In genomic region chr14:91244501-91244901, GRCh38 we compare ENCODE assay signal across 8 cellular contexts. TPM values are rescaled to one million over a fixed set of nuclear protein-coding genes. Genes with fewer than 3 reads are reported as not detected.
A peak's percentile ranks its signal among the peaks of the same experiment; 100 is the strongest.
DNase-seq lines count a peak whose midpoint lies in the region; ATAC-seq, FAIRE-seq and TF ChIP-seq lines count a peak whose summit lies in the region.

Gene GPR68, minus strand, starts transcription at chr14:91244704. Its CDS starts 9,654 bp downstream, at chr14:91235050.

- intact Hi-C loops in Right ventricle myocardium inferior (cut with DNase I) (no loop called here), cardiac septum (cut with DNase I) (no loop called here), dorsolateral prefrontal cortex (cut with DNase I) (no loop called here), vagina (cut with DNase I) (no loop called here)

- H3K36me3 ChIP-seq in vagina = no peaks in the 10 kb centered on the region

- H3K9me3 ChIP-seq in vagina = no peaks in the 10 kb centered on the region

- H3K27ac ChIP-seq in dorsolateral prefrontal cortex (peak within 1 kb of the TSS in 34 of 59 donors; percentile 2 to 82 (median 49)), vagina (peak within 1 kb of the TSS; percentile 21)

- peak; percentile 76 for DNase-seq in Right ventricle myocardium inferior (ENCODE audit: missing footprints)
- DNase-seq in cardiac septum (ENCODE audit: low spot score) = no peak
- DNase-seq in RCC 7860 (ENCODE audit: low spot score) = peak; percentile 37
- peak; percentile 33 to 86 (median 76) for DNase-seq in dorsolateral prefrontal cortex
- DNase-seq in medulla oblongata (ENCODE audit: extremely low spot score) = peak; percentile 76
- DNase-seq in vagina (ENCODE audit: extremely low spot score in 2 of 2) = no peak
- DNase-seq in NOMO-1 (lab: John Stamatoyannopoulos, UW; ENCODE audit: unreplicated experiment in 2 of 2) = no peak
- DNase-seq in NCI-H187 treated with DMSO at 0.1 percent for 48 hours (lab: John Stamatoyannopoulos, UW) = no peak

- ATAC-seq in Right ventricle myocardium inferior = peak; percentile 57

- no peak for TF ChIP-seq POLR2A in vagina (IDR thresholded peaks at IDR 0.05)

- peak; percentile 12 for FAIRE-seq in RCC 7860 (lab: Jason Lieb, UNC)

- TF ChIP-seq CTCF in dorsolateral prefrontal cortex (IDR thresholded peaks at IDR 0.05 in 54 of 56, conservative IDR thresholded peaks at IDR 0.05 in 2 of 56; ENCODE audit: low read depth in 1 of 56, partially characterized antibody in 56 of 56) (no peak), vagina (IDR thresholded peaks at IDR 0.05) (no peak)

- no peaks in the 10 kb centered on the region for H3K27me3 ChIP-seq in dorsolateral prefrontal cortex
- no peaks in the 10 kb centered on the region for H3K27me3 ChIP-seq in vagina

- H3K4me1 ChIP-seq in vagina = peaks cover 29% of the 10 kb centered on the region

- H3K4me3 ChIP-seq in dorsolateral prefrontal cortex = peak within 1 kb of the TSS in 54 of 59 donors; percentile 8 to 53 (median 34)
- peak within 1 kb of the TSS; percentile 9 to 13 for H3K4me3 ChIP-seq in vagina

RNA-seq across cellular contexts. Expression of gene GPR68, which starts in this region (rescaled TPM):
- total RNA-seq in Right ventricle myocardium inferior (0.16 TPM), cardiac septum (3.4 TPM), dorsolateral prefrontal cortex (10 to 100 TPM in 3 of 120 experiments, 1 to 10 TPM in 115, under 1 TPM in 2; 0.81 to 14.7 (median 3.2) TPM), vagina (4.2 TPM)

Comparison
In these comparisons a context has a peak if more than half of its experiments do, and no peak if none do; other contexts are left out.
1. Peak in DNase-seq and ATAC-seq in Right ventricle myocardium inferior; RNA of the gene not detected or under 1 TPM.
2. DNase-seq: peak in RCC 7860 (single experiment), dorsolateral prefrontal cortex (10 of 10) and medulla oblongata (single experiment); none in cardiac septum (single experiment), vagina (0 of 2), NOMO-1 (0 of 2) and NCI-H187 treated with DMSO at 0.1 percent for 48 hours (single experiment).